In genomic region chr13:85659493-85659892, GRCh38 we compare ENCODE assay signal across 22 cellular contexts.
A peak's percentile ranks its signal among the peaks of the same experiment; 100 is the strongest.
DNase-seq lines count a peak whose midpoint lies in the region; ATAC-seq and TF ChIP-seq lines count a peak whose summit lies in the region.
"Had no signal": no experiment of that assay in that cellular context is flagged by ENCODE, and none has a peak within 500 bp of the region (broad histone marks: within the 10 kb centered on the region; RNA-seq: fewer than 3 reads in every experiment).

No MANE protein-coding gene starts in this region.

- TF ChIP-seq POLR2A in breast epithelium (IDR thresholded peaks at IDR 0.05) = no peak

- H3K36me3 ChIP-seq in breast epithelium (no peaks in the 10 kb centered on the region), RWPE2 (ENCODE audit: low read depth) (no peaks in the 10 kb centered on the region)
- H3K36me3 ChIP-seq: BLaER1 treated with 17β-estradiol and CSF1 and Interleukin-3, amounts not matched to agents 10 nM and 100 nM; colonic mucosa; upper lobe of left lung had no signal

- H3K4me3 ChIP-seq in breast epithelium = no peak overlapping the region
- H3K4me3 ChIP-seq in RWPE2 (ENCODE audit: severe bottlenecking) = no peak overlapping the region
- H3K4me3 ChIP-seq: BLaER1 treated with 17β-estradiol and CSF1 and Interleukin-3, amounts not matched to agents 10 nM and 100 nM; colonic mucosa; upper lobe of left lung had no signal

- H3K4me3 Mint-ChIP-seq in MCF 10A (ENCODE audit: unreplicated experiment) (peak overlapping the region; percentile 13), CD14-positive monocyte (no peak overlapping the region)
- H3K4me3 Mint-ChIP-seq: activated CD4-positive, alpha-beta T cell treated with anti-CD3 and anti-CD28 coated beads for 36 hours; activated CD8-positive, alpha-beta memory T cell treated with anti-CD3 and anti-CD28 coated beads, Interleukin-2, amount 10 ng/mL, durations not matched to agents 7 days and 5 days; activated naive CD8-positive, alpha-beta T cell treated with anti-CD3 and anti-CD28 coated beads, Interleukin-2, amount 10 ng/mL, durations not matched to agents 7 days and 5 days; brain; T-cell had no signal

- intact Hi-C loops in MCF 10A (cut with micrococcal nuclease) = loop anchor here (1.0 to 5.0 kb wide), 2 partner anchors 58 to 138 kb away; partner anchors contain the start of gene SLITRK6
- intact Hi-C loops in breast epithelium (cut with DNase I; ENCODE audit: low total_unique reads) = no loop called here
- intact Hi-C loops in CD14-positive monocyte (cut with micrococcal nuclease) = no loop called here

- H3K9me3 ChIP-seq in breast epithelium (no peaks in the 10 kb centered on the region), RWPE2 (ENCODE audit: severe bottlenecking) (no peaks in the 10 kb centered on the region)
- H3K9me3 ChIP-seq: colonic mucosa, upper lobe of left lung had no signal

- DNase-seq in MCF 10A (ENCODE audit: unreplicated experiment) (peak; percentile 81), breast epithelium (ENCODE audit: low spot score in 2 of 2) (no peak), RWPE2 (ENCODE audit: low spot score) (no peak), CD14-positive monocyte (ENCODE audit: low spot score) (no peak), kidney tubule cell (ENCODE audit: low spot score) (no peak)
- DNase-seq in stimulated activated CD4-positive, alpha-beta T cell treated with anti-CD3 and anti-CD28 coated beads, Interleukin-2, amount 100 ng/mL, for 24 hours = no peak
- DNase-seq: 8988T; activated CD4-positive, alpha-beta T cell treated with anti-CD3 and anti-CD28 coated beads for 36 hours; activated CD8-positive, alpha-beta memory T cell treated with anti-CD3 and anti-CD28 coated beads, Interleukin-2, amount 10 ng/mL, durations not matched to agents 7 days and 5 days; activated naive CD8-positive, alpha-beta T cell treated with anti-CD3 and anti-CD28 coated beads, Interleukin-2, amount 10 ng/mL, durations not matched to agents 7 days and 5 days; colonic mucosa; H7; kidney; NCI-H187; NCI-H2227 treated with DMSO at 0.1 percent for 48 hours; nucleus accumbens; T-cell; upper lobe of left lung had no signal

- CTCF ChIA-PET in MCF 10A (lab: Yijun Ruan, JAX) = interaction anchor here (0.7 kb wide), 1 partner anchor 16 kb away, joined by 3 read pairs; no protein-coding TSS in a partner anchor

- H3K27me3 ChIP-seq in breast epithelium = no peaks in the 10 kb centered on the region
- no peaks in the 10 kb centered on the region for H3K27me3 ChIP-seq in RWPE2 (ENCODE audit: insufficient read depth, poor library complexity, severe bottlenecking)
- H3K27me3 ChIP-seq: BLaER1 treated with 17β-estradiol and CSF1 and Interleukin-3, amounts not matched to agents 10 nM and 100 nM; colonic mucosa; upper lobe of left lung had no signal

- H3K27ac Mint-ChIP-seq in MCF 10A (ENCODE audit: low read depth, unreplicated experiment) (peak overlapping the region; percentile 33), CD14-positive monocyte (no peak overlapping the region)
- H3K27ac Mint-ChIP-seq: activated CD4-positive, alpha-beta T cell treated with anti-CD3 and anti-CD28 coated beads for 36 hours; activated CD8-positive, alpha-beta memory T cell treated with anti-CD3 and anti-CD28 coated beads, Interleukin-2, amount 10 ng/mL, durations not matched to agents 7 days and 5 days; activated naive CD8-positive, alpha-beta T cell treated with anti-CD3 and anti-CD28 coated beads, Interleukin-2, amount 10 ng/mL, durations not matched to agents 7 days and 5 days; brain; T-cell had no signal

- TF ChIP-seq CTCF in MCF 10A (IDR thresholded peaks at IDR 0.05; ENCODE audit: unreplicated experiment) (no peak), breast epithelium (IDR thresholded peaks at IDR 0.05) (no peak), RWPE2 (IDR thresholded peaks at IDR 0.05; ENCODE audit: poor library complexity, severe bottlenecking) (no peak), CD14-positive monocyte (IDR thresholded peaks at IDR 0.05) (no peak)

- H3K27ac ChIP-seq in breast epithelium = no peak overlapping the region
- H3K27ac ChIP-seq in RWPE2 (ENCODE audit: poor library complexity, severe bottlenecking) = peak overlapping the region; percentile 41
- H3K27ac ChIP-seq: colonic mucosa, upper lobe of left lung had no signal

- H3K4me1 ChIP-seq in breast epithelium = no peaks in the 10 kb centered on the region
- peaks cover 11% of the 10 kb centered on the region for H3K4me1 ChIP-seq in RWPE2 (ENCODE audit: insufficient read depth, poor library complexity, severe bottlenecking)
- H3K4me1 ChIP-seq: colonic mucosa, upper lobe of left lung had no signal

- no TSS peak for BruUV-seq in MCF 10A (replicated peaks; lab: Mats Ljungman, UMichigan)

- H3K36me3 Mint-ChIP-seq in MCF 10A (ENCODE audit: insufficient read depth, unreplicated experiment) (no peaks in the 10 kb centered on the region), CD14-positive monocyte (no peaks in the 10 kb centered on the region)
- H3K36me3 Mint-ChIP-seq: activated CD8-positive, alpha-beta memory T cell treated with anti-CD3 and anti-CD28 coated beads, Interleukin-2, amount 10 ng/mL, durations not matched to agents 7 days and 5 days; activated naive CD8-positive, alpha-beta T cell treated with anti-CD3 and anti-CD28 coated beads, Interleukin-2, amount 10 ng/mL, durations not matched to agents 7 days and 5 days; brain; T-cell had no signal

- H3K9me3 Mint-ChIP-seq in MCF 10A (ENCODE audit: unreplicated experiment) (peaks cover 8% of the 10 kb centered on the region), CD14-positive monocyte (peaks cover 0 to 7% (median 3%) of the 10 kb centered on the region in 7 donors)

- H3K4me1 Mint-ChIP-seq in MCF 10A (ENCODE audit: insufficient read depth, unreplicated experiment) (peaks cover 15% of the 10 kb centered on the region), CD14-positive monocyte (no peaks in the 10 kb centered on the region)
- H3K4me1 Mint-ChIP-seq: activated CD4-positive, alpha-beta T cell treated with anti-CD3 and anti-CD28 coated beads for 36 hours; activated CD8-positive, alpha-beta memory T cell treated with anti-CD3 and anti-CD28 coated beads, Interleukin-2, amount 10 ng/mL, durations not matched to agents 7 days and 5 days; activated naive CD8-positive, alpha-beta T cell treated with anti-CD3 and anti-CD28 coated beads, Interleukin-2, amount 10 ng/mL, durations not matched to agents 7 days and 5 days; T-cell had no signal

- H3K27me3 Mint-ChIP-seq in MCF 10A (ENCODE audit: insufficient read depth, unreplicated experiment) (no peaks in the 10 kb centered on the region), CD14-positive monocyte (ENCODE audit: low read depth in 3 of 3) (no peaks in the 10 kb centered on the region)
- H3K27me3 Mint-ChIP-seq: activated CD4-positive, alpha-beta T cell treated with anti-CD3 and anti-CD28 coated beads for 36 hours; activated CD8-positive, alpha-beta memory T cell treated with anti-CD3 and anti-CD28 coated beads, Interleukin-2, amount 10 ng/mL, durations not matched to agents 7 days and 5 days; activated naive CD8-positive, alpha-beta T cell treated with anti-CD3 and anti-CD28 coated beads, Interleukin-2, amount 10 ng/mL, durations not matched to agents 7 days and 5 days; brain; T-cell had no signal

- ATAC-seq in RWPE2 (ENCODE audit: low read depth) (peak; percentile 68; the same call in 2 of the 3 replicates), esophagus mucosa (peak; percentile 25), GM18511 (IDR thresholded peaks at IDR 0.05; ENCODE audit: unreplicated experiment) (no peak)
- ATAC-seq: activated CD4-positive, alpha-beta T cell treated with anti-CD3 and anti-CD28 coated beads for 36 hours; activated CD8-positive, alpha-beta memory T cell treated with anti-CD3 and anti-CD28 coated beads, Interleukin-2, amount 10 ng/mL, durations not matched to agents 7 days and 5 days; T-cell had no signal

- POLR2A ChIA-PET in MCF 10A (lab: Yijun Ruan, JAX) = interaction anchor here (0.9 to 1.4 kb wide), 5 partner anchors 8 to 150 kb away, joined by 3 to 4 read pairs (median 3); partner anchors contain the start of gene SLITRK6
